ENCODE assay signal across 8 cellular contexts in genomic region chr12:92408072-92408900, GRCh38.
DNase-seq lines count a peak whose midpoint lies in the region; ATAC-seq lines count a peak whose summit lies in the region.

No MANE protein-coding gene starts in this region.

- H3K27me3 Mint-ChIP-seq in CD4-positive, CD25-positive, alpha-beta regulatory T cell, result no peaks in the 10 kb centered on the region

- H3K36me3 ChIP-seq in CD4-positive, CD25-positive, alpha-beta regulatory T cell (ENCODE audit: control insufficient read depth, insufficient read depth, low read length), result no peaks in the 10 kb centered on the region

- peak overlapping the region; percentile 47 for H3K4me3 ChIP-seq in CD4-positive, CD25-positive, alpha-beta regulatory T cell (ENCODE audit: low read depth, low read length)

- H3K9me3 Mint-ChIP-seq in CD4-positive, CD25-positive, alpha-beta regulatory T cell, result peaks cover 0 to 4% (median 0%) of the 10 kb centered on the region in 7 donors
- no peaks in the 10 kb centered on the region for H3K9me3 Mint-ChIP-seq in stimulated activated effector memory CD8-positive, alpha-beta T cell treated with anti-CD3 and anti-CD28 coated beads, Interleukin-12 subunit alpha, Interleukin-12 subunit beta, amount 100 ng/mL, for 72 hours

- peak overlapping the region in 2 of 3 donors; percentile 3 to 60 for H3K27ac Mint-ChIP-seq in CD4-positive, CD25-positive, alpha-beta regulatory T cell
- no peak overlapping the region for H3K27ac Mint-ChIP-seq in stimulated activated effector memory CD8-positive, alpha-beta T cell treated with anti-CD3 and anti-CD28 coated beads, Interleukin-12 subunit alpha, Interleukin-12 subunit beta, amount 100 ng/mL, for 72 hours

- H3K27ac ChIP-seq in CD4-positive, CD25-positive, alpha-beta regulatory T cell (ENCODE audit: insufficient read depth, low read length, poor library complexity, severe bottlenecking), result no peak overlapping the region

- peak overlapping the region in 3 of 4 donors; percentile 72 to 90 (median 78) for H3K4me3 Mint-ChIP-seq in CD4-positive, CD25-positive, alpha-beta regulatory T cell
- H3K4me3 Mint-ChIP-seq in stimulated activated effector memory CD8-positive, alpha-beta T cell treated with anti-CD3 and anti-CD28 coated beads, Interleukin-12 subunit alpha, Interleukin-12 subunit beta, amount 100 ng/mL, for 72 hours, result no peak overlapping the region

- H3K36me3 Mint-ChIP-seq in CD4-positive, CD25-positive, alpha-beta regulatory T cell, result peaks cover 6% of the 10 kb centered on the region
- H3K36me3 Mint-ChIP-seq in stimulated activated effector memory CD8-positive, alpha-beta T cell treated with anti-CD3 and anti-CD28 coated beads, Interleukin-12 subunit alpha, Interleukin-12 subunit beta, amount 100 ng/mL, for 72 hours, result no peaks in the 10 kb centered on the region

- peaks cover 30 to 55% (median 43%) of the 10 kb centered on the region in 4 donors for H3K4me1 Mint-ChIP-seq in CD4-positive, CD25-positive, alpha-beta regulatory T cell
- H3K4me1 Mint-ChIP-seq in stimulated activated effector memory CD8-positive, alpha-beta T cell treated with anti-CD3 and anti-CD28 coated beads, Interleukin-12 subunit alpha, Interleukin-12 subunit beta, amount 100 ng/mL, for 72 hours, result peaks cover 33% of the 10 kb centered on the region

- peak; percentile 39 to 83 (median 40) for DNase-seq in CD4-positive, CD25-positive, alpha-beta regulatory T cell
- DNase-seq in NCI-H2107 (lab: John Stamatoyannopoulos, UW), result peak; percentile 15
- peak; percentile 74 for DNase-seq in activated CD4-positive, alpha-beta T cell treated with anti-CD3 and anti-CD28 coated beads for 48 hours
- DNase-seq in glomerular visceral epithelial cell (ENCODE audit: extremely low spot score), result peak; percentile 7
- peak; percentile 43 to 78 for DNase-seq in stimulated activated effector memory CD8-positive, alpha-beta T cell treated with anti-CD3 and anti-CD28 coated beads, Interleukin-12 subunit alpha, Interleukin-12 subunit beta, amount 100 ng/mL, for 72 hours (ENCODE audit: low spot score in 2 of 2)

- H3K4me1 ChIP-seq in CD4-positive, CD25-positive, alpha-beta regulatory T cell (ENCODE audit: control insufficient read depth, insufficient read depth, low read length, poor library complexity, severe bottlenecking), result peaks cover 26% of the 10 kb centered on the region

- H3K27me3 ChIP-seq in CD4-positive, CD25-positive, alpha-beta regulatory T cell (ENCODE audit: control insufficient read depth, insufficient read depth, low read length), result no peaks in the 10 kb centered on the region

- no peaks in the 10 kb centered on the region for H3K9me3 ChIP-seq in CD4-positive, CD25-positive, alpha-beta regulatory T cell (ENCODE audit: control insufficient read depth in 2 of 2, low read length in 2 of 2)

- ATAC-seq in CD4-positive, CD25-positive, alpha-beta regulatory T cell (ENCODE audit: low read depth in 2 of 2), result no peak
- ATAC-seq in GM21528 (IDR thresholded peaks at IDR 0.05; ENCODE audit: low FRiP score, unreplicated experiment) (peak; percentile 44), HG02970 (IDR thresholded peaks at IDR 0.05; ENCODE audit: low FRiP score, unreplicated experiment) (no peak), HG02678 (IDR thresholded peaks at IDR 0.05; ENCODE audit: unreplicated experiment) (no peak)
- ATAC-seq in stimulated activated effector memory CD8-positive, alpha-beta T cell treated with anti-CD3 and anti-CD28 coated beads, Interleukin-12 subunit alpha, Interleukin-12 subunit beta, amount 100 ng/mL, for 72 hours, result peak; percentile 67

Comparison
In these comparisons a context has a peak if more than half of its experiments do, and no peak if none do; other contexts are left out.
1. ATAC-seq: peak in GM21528 (single experiment) and stimulated activated effector memory CD8-positive, alpha-beta T cell treated with anti-CD3 and anti-CD28 coated beads, Interleukin-12 subunit alpha, Interleukin-12 subunit beta, amount 100 ng/mL, for 72 hours (single experiment); none in CD4-positive, CD25-positive, alpha-beta regulatory T cell (0 of 2), HG02970 (single experiment) and HG02678 (single experiment).
2. DNase-seq: peak in every context shown above with its lines; median percentile 74 in activated CD4-positive, alpha-beta T cell treated with anti-CD3 and anti-CD28 coated beads for 48 hours; 60 in stimulated activated effector memory CD8-positive, alpha-beta T cell treated with anti-CD3 and anti-CD28 coated beads, Interleukin-12 subunit alpha, Interleukin-12 subunit beta, amount 100 ng/mL, for 72 hours; 40 in CD4-positive, CD25-positive, alpha-beta regulatory T cell; 15 in NCI-H2107; 7 in glomerular visceral epithelial cell.